ENCODE assay signal across 8 cellular contexts in genomic region chr9:75071530-75072122, GRCh38. TPM values are rescaled to one million over a fixed set of nuclear protein-coding genes. Genes with fewer than 3 reads are reported as not detected.
DNase-seq lines count a peak whose midpoint lies in the region; ATAC-seq and TF ChIP-seq lines count a peak whose summit lies in the region.

No MANE protein-coding gene starts in this region.

- peaks cover 11% of the 10 kb centered on the region for H3K4me1 Mint-ChIP-seq in activated naive CD8-positive, alpha-beta T cell treated with anti-CD3 and anti-CD28 coated beads, Interleukin-2, amount 10 ng/mL, durations not matched to agents 7 days and 5 days
- no peaks in the 10 kb centered on the region for H3K4me1 Mint-ChIP-seq in osteocyte (ENCODE audit: unreplicated experiment)

- peak in 2 of 6 experiments; percentile 18 to 19 for TF ChIP-seq CTCF in Peyer's patch (IDR thresholded peaks at IDR 0.05)
- no peak for TF ChIP-seq CTCF in osteocyte (IDR thresholded peaks at IDR 0.05)

- H3K4me3 Mint-ChIP-seq in activated naive CD8-positive, alpha-beta T cell treated with anti-CD3 and anti-CD28 coated beads, Interleukin-2, amount 10 ng/mL, durations not matched to agents 7 days and 5 days, result peak overlapping the region; percentile 49
- H3K4me3 Mint-ChIP-seq in osteocyte (ENCODE audit: unreplicated experiment), result no peak overlapping the region

- peak in 1 of 2 donors; percentile 80 for TF ChIP-seq POLR2A in Peyer's patch (IDR thresholded peaks at IDR 0.05)

- H3K27me3 Mint-ChIP-seq in activated naive CD8-positive, alpha-beta T cell treated with anti-CD3 and anti-CD28 coated beads, Interleukin-2, amount 10 ng/mL, durations not matched to agents 7 days and 5 days, result no peaks in the 10 kb centered on the region
- no peaks in the 10 kb centered on the region for H3K27me3 Mint-ChIP-seq in osteocyte (ENCODE audit: unreplicated experiment)

- H3K27ac ChIP-seq in Peyer's patch, result peak overlapping the region in 3 of 4 donors; percentile 13 to 87 (median 80)

- no peaks in the 10 kb centered on the region for H3K27me3 ChIP-seq in Peyer's patch

- DNase-seq in H4 (ENCODE audit: low spot score) (peak; percentile 19), Peyer's patch (peak; percentile 25 to 95 (median 93)), NCI-H2107 (lab: John Stamatoyannopoulos, UW) (no peak), GDM1 (lab: John Stamatoyannopoulos, UW) (no peak), osteocyte (ENCODE audit: extremely low spot score, unreplicated experiment) (no peak)
- DNase-seq in activated naive CD8-positive, alpha-beta T cell treated with anti-CD3 and anti-CD28 coated beads, Interleukin-2, amount 10 ng/mL, durations not matched to agents 7 days and 5 days, result peak; percentile 47
- DNase-seq in stimulated activated CD4-positive, alpha-beta T cell treated with anti-CD3 and anti-CD28 coated beads, Interleukin-2, amount 100 ng/mL, for 48 hours, result peak; percentile 44 to 48

- POLR2A ChIA-PET in activated naive CD8-positive, alpha-beta T cell treated with anti-CD3 and anti-CD28 coated beads, Interleukin-2, amount 10 ng/mL, durations not matched to agents 7 days and 5 days (lab: Charles Lee), result interaction anchor here (0.6 to 1.9 kb wide), 3 partner anchors 43 to 826 kb away, joined by 4 to 8 read pairs (median 4); partner anchors contain the start of gene CARNMT1

- H3K27ac Mint-ChIP-seq in activated naive CD8-positive, alpha-beta T cell treated with anti-CD3 and anti-CD28 coated beads, Interleukin-2, amount 10 ng/mL, durations not matched to agents 7 days and 5 days, result peak overlapping the region; percentile 74
- no peak overlapping the region for H3K27ac Mint-ChIP-seq in osteocyte (ENCODE audit: unreplicated experiment)

- H3K4me1 ChIP-seq in Peyer's patch, result no peaks in the 10 kb centered on the region

- H3K36me3 ChIP-seq in Peyer's patch, result no peaks in the 10 kb centered on the region

- no peaks in the 10 kb centered on the region for H3K9me3 Mint-ChIP-seq in activated naive CD8-positive, alpha-beta T cell treated with anti-CD3 and anti-CD28 coated beads, Interleukin-2, amount 10 ng/mL, durations not matched to agents 7 days and 5 days
- no peaks in the 10 kb centered on the region for H3K9me3 Mint-ChIP-seq in osteocyte (ENCODE audit: unreplicated experiment)

- H3K4me3 ChIP-seq in Peyer's patch, result peak overlapping the region in 2 of 4 donors; percentile 16 to 23

- ATAC-seq in activated naive CD8-positive, alpha-beta T cell treated with anti-CD3 and anti-CD28 coated beads, Interleukin-2, amount 10 ng/mL, durations not matched to agents 7 days and 5 days (ENCODE audit: low read depth), result peak; percentile 82
- no peak for ATAC-seq in GM19328 (IDR thresholded peaks at IDR 0.05; ENCODE audit: unreplicated experiment)

- peaks cover 7% of the 10 kb centered on the region for H3K36me3 Mint-ChIP-seq in activated naive CD8-positive, alpha-beta T cell treated with anti-CD3 and anti-CD28 coated beads, Interleukin-2, amount 10 ng/mL, durations not matched to agents 7 days and 5 days
- peaks cover 5% of the 10 kb centered on the region for H3K36me3 Mint-ChIP-seq in osteocyte (ENCODE audit: unreplicated experiment)

- no peaks in the 10 kb centered on the region for H3K9me3 ChIP-seq in Peyer's patch

RNA-seq across cellular contexts. Expression of gene NMRK1, which starts 16.3 kb away (rescaled TPM):
- 5.8 and 12.8 TPM in 2 replicates for total RNA-seq in H4 (2014; rRNA removed; shearing (Covaris generic))
- total RNA-seq in Peyer's patch, result 10 to 100 TPM; 14.9 to 36.8 (median 26.5) TPM
- total RNA-seq in activated naive CD8-positive, alpha-beta T cell treated with anti-CD3 and anti-CD28 coated beads, Interleukin-2, amount 10 ng/mL, durations not matched to agents 7 days and 5 days, result 10 to 100 TPM; 45.0 to 46.2 TPM
- 11.4 and 11.9 TPM in 2 replicates for total RNA-seq in osteocyte

RNA-seq across cellular contexts. Expression of gene OSTF1, which starts 16.7 kb away (rescaled TPM):
- 29.7 and 32.3 TPM in 2 replicates for total RNA-seq in H4 (2014; rRNA removed; shearing (Covaris generic))
- total RNA-seq in Peyer's patch (10 to 100 TPM; 21.6 to 44.6 (median 32.9) TPM), osteocyte (21.4 and 21.8 TPM in 2 replicates)
- 100 to 1,000 TPM in 1 of 2 experiments, 10 to 100 TPM in 1; 99.9 to 108 TPM for total RNA-seq in activated naive CD8-positive, alpha-beta T cell treated with anti-CD3 and anti-CD28 coated beads, Interleukin-2, amount 10 ng/mL, durations not matched to agents 7 days and 5 days

RNA-seq across cellular contexts. Expression of gene CARNMT1, which starts 43.5 kb away (rescaled TPM):
- total RNA-seq in H4 (2014; rRNA removed; shearing (Covaris generic)), result 19.6 and 30.3 TPM in 2 replicates
- total RNA-seq in Peyer's patch, result 10 to 100 TPM; 23.5 to 55.3 (median 26.7) TPM
- 10 to 100 TPM; 26.5 to 26.9 TPM for total RNA-seq in activated naive CD8-positive, alpha-beta T cell treated with anti-CD3 and anti-CD28 coated beads, Interleukin-2, amount 10 ng/mL, durations not matched to agents 7 days and 5 days
- 13.4 and 14.1 TPM in 2 replicates for total RNA-seq in osteocyte

Comparison
In these comparisons a context has a peak if more than half of its experiments do, and no peak if none do; other contexts are left out.
1. DNase-seq: peak in H4 (single experiment), Peyer's patch (3 of 3), activated naive CD8-positive, alpha-beta T cell treated with anti-CD3 and anti-CD28 coated beads, Interleukin-2, amount 10 ng/mL, durations not matched to agents 7 days and 5 days (single experiment) and stimulated activated CD4-positive, alpha-beta T cell treated with anti-CD3 and anti-CD28 coated beads, Interleukin-2, amount 100 ng/mL, for 48 hours (2 of 2); none in NCI-H2107 (single experiment), GDM1 (single experiment) and osteocyte (single experiment).